Comparison of ENCODE assay signal across 13 cellular contexts in genomic region chr16:70391446-70391845, GRCh38.
"Had no signal": no experiment of that assay in that cellular context is flagged by ENCODE, and none has a peak within 500 bp of the region (broad histone marks: within the 10 kb centered on the region; RNA-seq: fewer than 3 reads in every experiment).

No MANE protein-coding gene starts in this region.

- H3K27me3 Mint-ChIP-seq: activated naive CD4-positive, alpha-beta T cell treated with anti-CD3 and anti-CD28 coated beads, Interleukin-2, amount 50 U/mL, for 24 hours; stimulated activated naive CD8-positive, alpha-beta T cell treated with anti-CD3 and anti-CD28 coated beads, Interleukin-15, Interleukin-2, amounts not matched to agents 100 ng/mL and 50 ng/mL, for 24 hours had no signal

- H3K4me3 Mint-ChIP-seq: activated naive CD4-positive, alpha-beta T cell treated with anti-CD3 and anti-CD28 coated beads, Interleukin-2, amount 50 U/mL, for 24 hours; stimulated activated naive CD8-positive, alpha-beta T cell treated with anti-CD3 and anti-CD28 coated beads, Interleukin-15, Interleukin-2, amounts not matched to agents 100 ng/mL and 50 ng/mL, for 24 hours; T-helper 1 cell treated with Interleukin-12 subunit alpha and Interleukin-12 subunit beta and Interleukin-4 antibody, amounts not matched to agents 30 μg/mL and 1 μg/mL, for 36 hours had no signal

- H3K27ac Mint-ChIP-seq: activated naive CD4-positive, alpha-beta T cell treated with anti-CD3 and anti-CD28 coated beads, Interleukin-2, amount 50 U/mL, for 24 hours; stimulated activated naive CD8-positive, alpha-beta T cell treated with anti-CD3 and anti-CD28 coated beads, Interleukin-15, Interleukin-2, amounts not matched to agents 100 ng/mL and 50 ng/mL, for 24 hours; T-helper 1 cell treated with Interleukin-12 subunit alpha and Interleukin-12 subunit beta and Interleukin-4 antibody, amounts not matched to agents 30 μg/mL and 1 μg/mL, for 36 hours had no signal

- H3K4me3 ChIP-seq: ovary, testis had no signal

- H3K9me3 Mint-ChIP-seq: activated naive CD4-positive, alpha-beta T cell treated with anti-CD3 and anti-CD28 coated beads, Interleukin-2, amount 50 U/mL, for 24 hours; stimulated activated naive CD8-positive, alpha-beta T cell treated with anti-CD3 and anti-CD28 coated beads, Interleukin-15, Interleukin-2, amounts not matched to agents 100 ng/mL and 50 ng/mL, for 24 hours; T-helper 1 cell treated with Interleukin-12 subunit alpha and Interleukin-12 subunit beta and Interleukin-4 antibody, amounts not matched to agents 30 μg/mL and 1 μg/mL, for 36 hours had no signal

- H3K27me3 ChIP-seq: brain microvascular endothelial cell, ovary, testis had no signal

- H3K36me3 ChIP-seq: ovary had no signal

- H3K36me3 Mint-ChIP-seq: activated naive CD4-positive, alpha-beta T cell treated with anti-CD3 and anti-CD28 coated beads, Interleukin-2, amount 50 U/mL, for 24 hours had no signal

- H3K4me1 Mint-ChIP-seq: activated naive CD4-positive, alpha-beta T cell treated with anti-CD3 and anti-CD28 coated beads, Interleukin-2, amount 50 U/mL, for 24 hours had no signal

- H3K27ac ChIP-seq: brain microvascular endothelial cell, ovary, testis had no signal

- DNase-seq: activated CD4-positive, alpha-beta T cell treated with anti-CD3 and anti-CD28 coated beads for 1 hour; activated CD8-positive, alpha-beta memory T cell treated with anti-CD3 and anti-CD28 coated beads for 24 hours; dermis blood vessel endothelial cell; islet precursor cell; mesendoderm; stimulated activated CD4-positive, alpha-beta T cell treated with anti-CD3 and anti-CD28 coated beads, Interleukin-4, amount 100 ng/mL, for 1 hour; stimulated activated CD8-positive, alpha-beta memory T cell treated with anti-CD3 and anti-CD28 coated beads, Interleukin-4, amount 100 ng/mL, for 48 hours had no signal

- H3K9me3 ChIP-seq: ovary, testis had no signal
